ENCODE assay signal across 5 cellular contexts in the genomic region with DNA sequence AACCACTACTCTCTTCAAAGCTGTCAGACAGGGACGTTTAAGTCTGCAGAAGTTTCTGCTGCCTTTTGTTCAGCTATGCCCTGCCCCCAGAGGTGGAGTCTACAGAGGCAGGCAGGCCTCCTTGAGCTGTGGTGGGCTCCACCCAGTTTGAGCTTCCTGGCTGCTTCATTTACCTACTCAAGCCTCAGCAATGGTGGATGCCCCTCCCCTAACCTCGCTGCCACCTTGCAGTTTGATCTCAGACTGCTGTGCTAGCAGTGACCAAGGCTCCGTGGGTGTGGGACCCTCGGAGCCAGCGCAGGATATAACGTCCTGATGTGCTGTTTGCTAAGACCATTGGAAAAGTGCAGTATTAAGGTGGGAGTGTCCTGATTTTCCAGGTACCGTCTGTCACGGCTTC. TPM values are rescaled to one million over a fixed set of nuclear protein-coding genes. Genes with fewer than 3 reads are reported as not detected.
DNase-seq lines count a peak whose midpoint lies in the region; ATAC-seq and TF ChIP-seq lines count a peak whose summit lies in the region.
"Not testable (repeated sequence)": the region's sequence is repeated elsewhere in the genome, so short reads cannot be mapped to it uniquely, and the experiment has no call there.

No MANE protein-coding gene starts in this region.

- H3K4me3 ChIP-seq in naive thymus-derived CD4-positive, alpha-beta T cell (ENCODE audit: low read length), result not testable (repeated sequence)

- not testable (repeated sequence) for ATAC-seq in activated CD8-positive, alpha-beta T cell treated with anti-CD3 and anti-CD28 coated beads for 36 hours; naive thymus-derived CD4-positive, alpha-beta T cell

- H3K27me3 ChIP-seq in naive thymus-derived CD4-positive, alpha-beta T cell (ENCODE audit: control insufficient read depth in 2 of 2, insufficient read depth in 2 of 2, low read length in 2 of 2), result not testable (repeated sequence)

- POLR2A ChIA-PET in activated CD8-positive, alpha-beta T cell treated with anti-CD3 and anti-CD28 coated beads for 36 hours (lab: Charles Lee), result not testable (repeated sequence)
- POLR2A ChIA-PET in naive thymus-derived CD4-positive, alpha-beta T cell (lab: Charles Lee), result interaction anchor here (0.9 kb wide), 1 partner anchor 8 kb away, joined by 3 read pairs; no protein-coding TSS in a partner anchor

- H3K9me3 ChIP-seq in naive thymus-derived CD4-positive, alpha-beta T cell (ENCODE audit: control insufficient read depth in 2 of 3, low read length in 3 of 3), result not testable (repeated sequence)

- H3K27me3 Mint-ChIP-seq in activated CD4-positive, alpha-beta T cell treated with anti-CD3 and anti-CD28 coated beads, Interleukin-2, amount 10 ng/mL, durations not matched to agents 24 days and 14 days; activated CD8-positive, alpha-beta T cell treated with anti-CD3 and anti-CD28 coated beads for 36 hours; activated naive CD4-positive, alpha-beta T cell treated with anti-CD3 and anti-CD28 coated beads, Interleukin-2, amount 10 ng/mL, durations not matched to agents 7 days and 5 days; naive thymus-derived CD4-positive, alpha-beta T cell: not testable (repeated sequence)

- H3K27ac Mint-ChIP-seq in activated CD4-positive, alpha-beta T cell treated with anti-CD3 and anti-CD28 coated beads, Interleukin-2, amount 10 ng/mL, durations not matched to agents 24 days and 14 days; activated CD8-positive, alpha-beta T cell treated with anti-CD3 and anti-CD28 coated beads for 36 hours; activated naive CD4-positive, alpha-beta T cell treated with anti-CD3 and anti-CD28 coated beads, Interleukin-2, amount 10 ng/mL, durations not matched to agents 7 days and 5 days; naive thymus-derived CD4-positive, alpha-beta T cell: not testable (repeated sequence)

- H3K4me1 Mint-ChIP-seq in activated CD4-positive, alpha-beta T cell treated with anti-CD3 and anti-CD28 coated beads, Interleukin-2, amount 10 ng/mL, durations not matched to agents 24 days and 14 days; activated CD8-positive, alpha-beta T cell treated with anti-CD3 and anti-CD28 coated beads for 36 hours (ENCODE audit: low read depth): not testable (repeated sequence)
- H3K4me1 Mint-ChIP-seq in activated naive CD4-positive, alpha-beta T cell treated with anti-CD3 and anti-CD28 coated beads, Interleukin-2, amount 10 ng/mL, durations not matched to agents 7 days and 5 days, result peaks cover 14% of the 10 kb centered on the region
- peaks cover 2 to 22% (median 15%) of the 10 kb centered on the region in 7 donors for H3K4me1 Mint-ChIP-seq in naive thymus-derived CD4-positive, alpha-beta T cell

- H3K27ac ChIP-seq in naive thymus-derived CD4-positive, alpha-beta T cell (ENCODE audit: low read depth, low read length), result not testable (repeated sequence)

- peak; percentile 64 for DNase-seq in activated CD4-positive, alpha-beta T cell treated with anti-CD3 and anti-CD28 coated beads, Interleukin-2, amount 10 ng/mL, durations not matched to agents 24 days and 14 days
- peak; percentile 6 for DNase-seq in activated CD4-positive, alpha-beta T cell treated with anti-CD3 and anti-CD28 coated beads, Interleukin-2, amount 50 U/mL, for 1 hour
- DNase-seq in activated CD8-positive, alpha-beta T cell treated with anti-CD3 and anti-CD28 coated beads for 36 hours, result peak; percentile 12
- DNase-seq in activated naive CD4-positive, alpha-beta T cell treated with anti-CD3 and anti-CD28 coated beads, Interleukin-2, amount 10 ng/mL, durations not matched to agents 7 days and 5 days, result peak; percentile 47
- peak in 6 of 9 donors; percentile 11 to 34 (median 26) for DNase-seq in naive thymus-derived CD4-positive, alpha-beta T cell

- not testable (repeated sequence) for TF ChIP-seq CTCF in activated CD8-positive, alpha-beta T cell treated with anti-CD3 and anti-CD28 coated beads for 36 hours (IDR thresholded peaks at IDR 0.05)

- CTCF ChIA-PET in activated CD8-positive, alpha-beta T cell treated with anti-CD3 and anti-CD28 coated beads for 36 hours (lab: Charles Lee), result interaction anchor here (1.4 to 1.5 kb wide), 2 partner anchors 23 to 29 kb away, joined by 3 read pairs; no protein-coding TSS in a partner anchor
- CTCF ChIA-PET in activated naive CD4-positive, alpha-beta T cell treated with anti-CD3 and anti-CD28 coated beads, Interleukin-2, amount 10 ng/mL, durations not matched to agents 7 days and 5 days (lab: Charles Lee), result interaction anchor here (1.1 kb wide), 1 partner anchor 11 kb away, joined by 3 read pairs; no protein-coding TSS in a partner anchor
- CTCF ChIA-PET in naive thymus-derived CD4-positive, alpha-beta T cell (lab: Charles Lee), result not testable (repeated sequence)

- H3K4me1 ChIP-seq in naive thymus-derived CD4-positive, alpha-beta T cell (ENCODE audit: control insufficient read depth in 2 of 2, insufficient read depth in 2 of 2, low read length in 2 of 2), result not testable (repeated sequence)

- peaks cover 33% of the 10 kb centered on the region for H3K9me3 Mint-ChIP-seq in activated CD4-positive, alpha-beta T cell treated with anti-CD3 and anti-CD28 coated beads, Interleukin-2, amount 10 ng/mL, durations not matched to agents 24 days and 14 days
- not testable (repeated sequence) for H3K9me3 Mint-ChIP-seq in activated CD8-positive, alpha-beta T cell treated with anti-CD3 and anti-CD28 coated beads for 36 hours
- H3K9me3 Mint-ChIP-seq in activated naive CD4-positive, alpha-beta T cell treated with anti-CD3 and anti-CD28 coated beads, Interleukin-2, amount 10 ng/mL, durations not matched to agents 7 days and 5 days, result peaks cover 16% of the 10 kb centered on the region
- H3K9me3 Mint-ChIP-seq in naive thymus-derived CD4-positive, alpha-beta T cell, result peaks cover 0 to 22% (median 0%) of the 10 kb centered on the region in 11 donors

- H3K4me3 Mint-ChIP-seq in activated CD4-positive, alpha-beta T cell treated with anti-CD3 and anti-CD28 coated beads, Interleukin-2, amount 10 ng/mL, durations not matched to agents 24 days and 14 days; activated CD8-positive, alpha-beta T cell treated with anti-CD3 and anti-CD28 coated beads for 36 hours; activated naive CD4-positive, alpha-beta T cell treated with anti-CD3 and anti-CD28 coated beads, Interleukin-2, amount 10 ng/mL, durations not matched to agents 7 days and 5 days; naive thymus-derived CD4-positive, alpha-beta T cell: not testable (repeated sequence)

- peaks cover 75% of the 10 kb centered on the region for H3K36me3 Mint-ChIP-seq in activated CD4-positive, alpha-beta T cell treated with anti-CD3 and anti-CD28 coated beads, Interleukin-2, amount 10 ng/mL, durations not matched to agents 24 days and 14 days (ENCODE audit: low read depth)
- peaks cover 31% of the 10 kb centered on the region for H3K36me3 Mint-ChIP-seq in activated CD8-positive, alpha-beta T cell treated with anti-CD3 and anti-CD28 coated beads for 36 hours (ENCODE audit: low read depth)
- peaks cover 68% of the 10 kb centered on the region for H3K36me3 Mint-ChIP-seq in activated naive CD4-positive, alpha-beta T cell treated with anti-CD3 and anti-CD28 coated beads, Interleukin-2, amount 10 ng/mL, durations not matched to agents 7 days and 5 days
- peaks cover 10 to 71% (median 41%) of the 10 kb centered on the region in 5 donors for H3K36me3 Mint-ChIP-seq in naive thymus-derived CD4-positive, alpha-beta T cell

- intact Hi-C loops in activated CD4-positive, alpha-beta T cell treated with anti-CD3 and anti-CD28 coated beads, Interleukin-2, amount 10 ng/mL, durations not matched to agents 24 days and 14 days (cut with micrococcal nuclease); activated CD8-positive, alpha-beta T cell treated with anti-CD3 and anti-CD28 coated beads for 36 hours (cut with micrococcal nuclease); naive thymus-derived CD4-positive, alpha-beta T cell (cut with micrococcal nuclease): not testable (repeated sequence)

- H3K36me3 ChIP-seq in naive thymus-derived CD4-positive, alpha-beta T cell (ENCODE audit: control insufficient read depth in 2 of 3, insufficient read depth in 3 of 3, low read length in 3 of 3), result peaks cover 3 to 23% (median 4%) of the 10 kb centered on the region in 3 experiments

RNA-seq across cellular contexts. Expression of a gene that starts 46.0 kb away (rescaled TPM):
- total RNA-seq in activated CD4-positive, alpha-beta T cell treated with anti-CD3 and anti-CD28 coated beads, Interleukin-2, amount 10 ng/mL, durations not matched to agents 24 days and 14 days, result 53.3 and 55.9 TPM in 2 replicates
- total RNA-seq in activated CD8-positive, alpha-beta T cell treated with anti-CD3 and anti-CD28 coated beads for 36 hours, result 10 to 100 TPM; 29.5 to 29.9 TPM
- total RNA-seq in naive thymus-derived CD4-positive, alpha-beta T cell, result 100 to 1,000 TPM in 2 of 5 experiments, 10 to 100 TPM in 3; 66.2 to 145 (median 94.5) TPM
- polyA plus RNA-seq in naive thymus-derived CD4-positive, alpha-beta T cell, result 10 to 100 TPM; 26.2 to 28.8 TPM

Comparison
In these comparisons a context has a peak if more than half of its experiments do, and no peak if none do; other contexts are left out.
1. DNase-seq: peak in every context shown above with its lines; median percentile 64 in activated CD4-positive, alpha-beta T cell treated with anti-CD3 and anti-CD28 coated beads, Interleukin-2, amount 10 ng/mL, durations not matched to agents 24 days and 14 days; 47 in activated naive CD4-positive, alpha-beta T cell treated with anti-CD3 and anti-CD28 coated beads, Interleukin-2, amount 10 ng/mL, durations not matched to agents 7 days and 5 days; 26 in naive thymus-derived CD4-positive, alpha-beta T cell; 12 in activated CD8-positive, alpha-beta T cell treated with anti-CD3 and anti-CD28 coated beads for 36 hours; 6 in activated CD4-positive, alpha-beta T cell treated with anti-CD3 and anti-CD28 coated beads, Interleukin-2, amount 50 U/mL, for 1 hour.